Comparison of ENCODE assay signal across 23 cellular contexts in the genomic region with DNA sequence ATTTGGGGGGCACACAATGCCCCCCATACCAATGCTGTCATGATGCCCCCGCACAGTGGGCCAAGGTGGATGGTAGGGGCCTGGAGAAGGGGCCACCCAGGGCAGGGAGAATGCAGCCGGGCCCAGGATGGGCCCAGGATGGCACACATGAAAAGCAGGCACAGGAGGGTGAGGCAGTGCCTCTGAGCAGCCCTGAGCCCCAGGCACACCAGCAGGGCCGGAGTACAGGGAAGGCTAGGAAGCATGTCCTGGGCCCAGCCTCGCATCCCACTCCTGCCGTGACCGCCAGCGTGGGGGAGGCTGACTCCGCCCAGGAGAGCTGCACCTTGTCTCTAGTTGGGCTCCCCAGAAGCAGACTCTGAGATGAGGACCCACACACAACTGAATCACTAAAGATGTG. TPM values are rescaled to one million over a fixed set of nuclear protein-coding genes. Genes with fewer than 3 reads are reported as not detected.
DNase-seq lines count a peak whose midpoint lies in the region; ATAC-seq and TF ChIP-seq lines count a peak whose summit lies in the region.
"Had no signal": no experiment of that assay in that cellular context is flagged by ENCODE, and none has a peak within 500 bp of the region (broad histone marks: within the 10 kb centered on the region; RNA-seq: fewer than 3 reads in every experiment).

No MANE protein-coding gene starts in this region.

- H3K27me3 ChIP-seq in left ventricle myocardium inferior (ENCODE audit: low read depth): no peaks in the 10 kb centered on the region
- no peaks in the 10 kb centered on the region; the same call in 1 of the 2 replicates for H3K27me3 ChIP-seq in H7 (ENCODE audit: control insufficient read depth, insufficient read depth, low read length)
- H3K27me3 ChIP-seq in stomach: peaks cover 0 to 6% (median 0%) of the 10 kb centered on the region in 3 donors
- H3K27me3 ChIP-seq in osteoblast (ENCODE audit: insufficient read depth, low read length): no peaks in the 10 kb centered on the region
- H3K27me3 ChIP-seq: BE2C had no signal

- DNase-seq in Right ventricle myocardium superior (peak; percentile 30), left ventricle myocardium inferior (no peak), H7 (peak; percentile 16), neural crest cell (ENCODE audit: low read depth, low spot score) (no peak), type B pancreatic cell (ENCODE audit: extremely low spot score, unreplicated experiment) (peak; percentile 49), stomach (no peak), osteoblast (ENCODE audit: insufficient read length, low spot score, missing footprints) (no peak)
- DNase-seq: 8988T; ACHN; AML-193; BE2C; C1 segment of cervical spinal cord; Calu3; CD4-positive, alpha-beta memory T cell; COR-L47; DMS53; DMS79 treated with DMSO at 0.1 percent for 48 hours; GF-D8; HCEC 1CT had no signal

- H3K27ac ChIP-seq in left ventricle myocardium inferior (replicated peaks): no peak overlapping the region
- no peak overlapping the region for H3K27ac ChIP-seq in stomach
- no peak overlapping the region for H3K27ac ChIP-seq in osteoblast (ENCODE audit: low read depth, low read length)
- H3K27ac ChIP-seq: A549 had no signal

- H3K27me3 Mint-ChIP-seq in neural crest cell (ENCODE audit: low read depth) (no peaks in the 10 kb centered on the region), type B pancreatic cell (peaks cover 19% of the 10 kb centered on the region)

- H3K36me3 ChIP-seq in left ventricle myocardium inferior (no peaks in the 10 kb centered on the region), H7 (replicated peaks; ENCODE audit: control insufficient read depth, insufficient read depth, low read length) (no peaks in the 10 kb centered on the region), stomach (no peaks in the 10 kb centered on the region), osteoblast (ENCODE audit: insufficient read depth, low read length) (no peaks in the 10 kb centered on the region)
- H3K36me3 ChIP-seq: BE2C had no signal

- ATAC-seq in Right ventricle myocardium superior (ENCODE audit: poor library complexity): no peak
- ATAC-seq: A549, GM23338 had no signal

- H3K9me3 ChIP-seq in left ventricle myocardium inferior (replicated peaks) (peaks cover 8% of the 10 kb centered on the region), stomach (peaks cover 0 to 5% (median 0%) of the 10 kb centered on the region in 4 donors), osteoblast (ENCODE audit: low read depth, low read length) (no peaks in the 10 kb centered on the region)
- H3K9me3 ChIP-seq: A549, BE2C had no signal

- no peak for TF ChIP-seq CTCF in left ventricle myocardium inferior (IDR thresholded peaks at IDR 0.05; ENCODE audit: borderline replicate concordance)
- no peak for TF ChIP-seq CTCF in neural crest cell (conservative IDR thresholded peaks at IDR 0.05)
- no peak for TF ChIP-seq CTCF in type B pancreatic cell (conservative IDR thresholded peaks at IDR 0.05)
- no peak for TF ChIP-seq CTCF in stomach (IDR thresholded peaks at IDR 0.05)
- no peak for TF ChIP-seq CTCF in osteoblast (IDR thresholded peaks at IDR 0.05; ENCODE audit: extremely low read depth, low read depth, low read length)

- no peaks in the 10 kb centered on the region for H4K20me1 ChIP-seq in osteoblast (ENCODE audit: insufficient read depth, low read length)

- no peaks in the 10 kb centered on the region for H3K79me2 ChIP-seq in osteoblast (ENCODE audit: insufficient read depth, low read length)

- WGBS in stomach, 5 donors: 86 to 95% (median 90%) methylated on average over 7 to 8 of the region's 8 CpGs

- H2AFZ ChIP-seq in osteoblast (ENCODE audit: low read length): no peak overlapping the region
- H2AFZ ChIP-seq: GM23338 had no signal

- H3K36me3 Mint-ChIP-seq in neural crest cell (ENCODE audit: low read depth) (no peaks in the 10 kb centered on the region), type B pancreatic cell (no peaks in the 10 kb centered on the region)
- H3K36me3 Mint-ChIP-seq: CD4-positive, alpha-beta memory T cell had no signal

- H3K4me3 ChIP-seq in left ventricle myocardium inferior (no peak overlapping the region), H7 (ENCODE audit: insufficient read depth, low read depth, low read length) (no peak overlapping the region), stomach (no peak overlapping the region), osteoblast (ENCODE audit: insufficient read depth, low read length) (no peak overlapping the region)
- H3K4me3 ChIP-seq: A549, GM23338 had no signal

- H3K4me1 Mint-ChIP-seq in neural crest cell (peaks cover 31% of the 10 kb centered on the region), type B pancreatic cell (ENCODE audit: unreplicated experiment) (peaks cover 10% of the 10 kb centered on the region)
- H3K4me1 Mint-ChIP-seq: CD4-positive, alpha-beta memory T cell had no signal

- no peak for TF ChIP-seq EP300 in stomach (IDR thresholded peaks at IDR 0.05)

- H3K4me3 Mint-ChIP-seq in neural crest cell (no peak overlapping the region), type B pancreatic cell (no peak overlapping the region)
- H3K4me3 Mint-ChIP-seq: CD4-positive, alpha-beta memory T cell; GM23338 had no signal

- intact Hi-C loops in Right ventricle myocardium superior (cut with DNase I): no loop called here
- intact Hi-C loops in left ventricle myocardium inferior (cut with micrococcal nuclease): loop anchor here (10.0 kb wide), 1 partner anchor 467 kb away; the partner anchor contains the start of gene CXCL12
- intact Hi-C loops in stomach (cut with DNase I; ENCODE audit: low total_unique reads): loop anchor here (10.0 kb wide), 1 partner anchor 457 kb away; no protein-coding TSS in a partner anchor

- H3K27ac Mint-ChIP-seq in neural crest cell (ENCODE audit: unreplicated experiment): peak overlapping the region; percentile 50
- no peak overlapping the region for H3K27ac Mint-ChIP-seq in type B pancreatic cell
- H3K27ac Mint-ChIP-seq: CD4-positive, alpha-beta memory T cell; GM23338 had no signal

- no peak overlapping the region for H3K4me2 ChIP-seq in osteoblast (ENCODE audit: insufficient read depth, low read length)
- H3K4me2 ChIP-seq: A549, GM23338 had no signal

- H3K4me1 ChIP-seq in left ventricle myocardium inferior (no peaks in the 10 kb centered on the region), stomach (no peaks in the 10 kb centered on the region), osteoblast (ENCODE audit: insufficient read depth, low read length) (no peaks in the 10 kb centered on the region)
- H3K4me1 ChIP-seq: A549, BE2C had no signal

- TF ChIP-seq POLR2A in stomach (IDR thresholded peaks at IDR 0.05): no peak

- H3K9me3 Mint-ChIP-seq in neural crest cell: no peaks in the 10 kb centered on the region
- H3K9me3 Mint-ChIP-seq in type B pancreatic cell: no peaks in the 10 kb centered on the region
- H3K9me3 Mint-ChIP-seq: CD4-positive, alpha-beta memory T cell had no signal

RNA-seq across cellular contexts. Expression of gene TMEM72, which starts 59.3 kb away (rescaled TPM):
- total RNA-seq in Right ventricle myocardium superior (not detected), left ventricle myocardium inferior (not detected), neural crest cell (not detected in 2 replicates), type B pancreatic cell (ENCODE audit: low replicate concordance) (0.40 and 1.2 TPM in 2 replicates), stomach (10 to 100 TPM in 1 of 5 donors, 1 to 10 TPM in 1, not detected in 3; 1.3 to 30.4 TPM), osteoblast (not detected in 2 replicates)
- total RNA-seq in H7 (2014; rRNA removed; shearing (Covaris generic)): not detected in 2 replicates
- under 1 TPM in 1 of 3 donors, not detected in 2; 0.13 TPM for polyA plus RNA-seq in stomach
- total RNA-seq: Calu3; CD4-positive, alpha-beta memory T cell; Daoy; G401; GM23338 had no signal
- polyA plus RNA-seq: A549; CD4-positive, alpha-beta memory T cell; GM23338 had no signal

Comparison
In these comparisons a context has a peak if more than half of its experiments do, and no peak if none do; other contexts are left out.
1. DNase-seq: peak in Right ventricle myocardium superior (single experiment), H7 (single experiment) and type B pancreatic cell (single experiment); none in left ventricle myocardium inferior (single experiment), neural crest cell (single experiment), stomach (single experiment) and osteoblast (single experiment).